21 cellular contexts compared by ENCODE assay signal in the genomic region with DNA sequence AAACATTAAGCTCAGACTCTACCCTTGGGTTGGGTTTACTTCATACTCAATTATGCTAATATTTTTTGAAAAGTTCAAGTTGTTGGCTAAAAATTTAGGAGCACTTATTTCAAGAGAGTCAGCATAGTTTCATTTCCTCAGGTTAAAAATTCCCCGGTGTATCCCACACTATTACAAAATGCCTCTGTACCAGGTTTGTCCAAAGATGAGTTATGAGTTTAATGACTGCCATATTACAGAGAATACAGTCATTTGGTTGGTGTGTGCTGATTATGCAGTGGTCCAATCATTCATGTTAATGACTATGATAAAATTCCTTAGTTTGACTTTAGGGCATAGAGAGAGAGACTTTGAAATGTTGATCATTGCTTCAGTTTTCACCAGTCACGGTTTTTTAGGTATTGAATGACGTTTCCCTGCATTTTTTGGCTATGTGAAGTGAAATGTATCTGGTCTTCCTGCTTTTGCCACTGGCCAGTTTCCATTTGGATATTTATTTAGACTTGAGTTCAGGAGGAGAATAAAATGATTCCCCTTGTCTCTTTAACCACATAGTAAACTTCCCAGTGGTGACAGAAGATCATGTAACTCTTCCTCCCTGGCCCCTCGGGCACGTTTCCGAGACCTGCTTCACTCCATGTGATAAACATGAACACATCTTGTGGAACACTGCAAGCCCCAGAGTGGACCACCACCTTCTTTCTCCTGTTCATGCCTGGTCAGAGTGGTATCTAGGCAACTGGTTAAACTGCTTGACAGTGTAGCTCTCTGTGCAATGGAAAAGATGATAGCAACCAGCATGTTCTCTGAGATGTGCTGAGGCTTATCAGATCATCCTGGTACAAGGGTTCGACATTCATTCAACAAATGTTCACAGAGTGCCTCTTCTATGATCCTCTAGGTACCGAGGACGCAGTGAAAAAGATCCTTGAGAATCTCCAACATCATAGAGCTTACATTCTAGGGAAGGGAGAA.
A peak's percentile ranks its signal among the peaks of the same experiment; 100 is the strongest.
DNase-seq lines count a peak whose midpoint lies in the region; ATAC-seq and TF ChIP-seq lines count a peak whose summit lies in the region.
"Had no signal": no experiment of that assay in that cellular context is flagged by ENCODE, and none has a peak within 500 bp of the region (broad histone marks: within the 10 kb centered on the region; RNA-seq: fewer than 3 reads in every experiment).

No MANE protein-coding gene starts in this region.

- WGBS in sigmoid colon, 2 donors = 89 to 92% methylated on average over 9 of the region's 9 CpGs

- peak overlapping the region; percentile 34; the same call in 1 of the 2 replicates for H2AFZ ChIP-seq in OCI-LY3 (ENCODE audit: low read depth, low read length)
- H2AFZ ChIP-seq: parathyroid adenoma had no signal

- H3K27me3 ChIP-seq in right atrium auricular region = no peaks in the 10 kb centered on the region
- no peaks in the 10 kb centered on the region for H3K27me3 ChIP-seq in OCI-LY3 (ENCODE audit: low read depth, low read length)
- H3K27me3 ChIP-seq in sigmoid colon = no peaks in the 10 kb centered on the region

- H3K9me3 ChIP-seq in right atrium auricular region (no peaks in the 10 kb centered on the region), OCI-LY3 (ENCODE audit: insufficient read depth, low read length) (no peaks in the 10 kb centered on the region), sigmoid colon (no peaks in the 10 kb centered on the region)
- H3K9me3 ChIP-seq: lower lobe of right lung, SK-N-SH had no signal

- no peaks in the 10 kb centered on the region for H3K4me1 ChIP-seq in right atrium auricular region
- H3K4me1 ChIP-seq in OCI-LY3 (ENCODE audit: low read length) = peaks cover 28% of the 10 kb centered on the region
- H3K4me1 ChIP-seq in sigmoid colon = peaks cover 0 to 25% (median 15%) of the 10 kb centered on the region in 4 donors
- H3K4me1 ChIP-seq: lower lobe of right lung, parathyroid adenoma had no signal

- no peaks in the 10 kb centered on the region for H4K20me1 ChIP-seq in OCI-LY3 (ENCODE audit: insufficient read depth, low read length)

- H3K4me3 ChIP-seq in right atrium auricular region = no peak overlapping the region
- peak overlapping the region; percentile 14 for H3K4me3 ChIP-seq in OCI-LY3 (ENCODE audit: low read length)
- H3K4me3 ChIP-seq in sigmoid colon = no peak overlapping the region
- H3K4me3 ChIP-seq: lower lobe of right lung had no signal

- no peak overlapping the region for H3K9ac ChIP-seq in OCI-LY3 (ENCODE audit: low read length)
- H3K9ac ChIP-seq: parathyroid adenoma, SK-N-SH had no signal

- H3K36me3 ChIP-seq in right atrium auricular region (no peaks in the 10 kb centered on the region), OCI-LY3 (replicated peaks; ENCODE audit: low read depth, low read length) (no peaks in the 10 kb centered on the region), sigmoid colon (no peaks in the 10 kb centered on the region)
- H3K36me3 ChIP-seq: lower lobe of right lung had no signal

- no peak for TF ChIP-seq EP300 in sigmoid colon (IDR thresholded peaks at IDR 0.05)

- TF ChIP-seq CTCF in right atrium auricular region (IDR thresholded peaks at IDR 0.05) = no peak
- TF ChIP-seq CTCF in OCI-LY3 (IDR thresholded peaks at IDR 0.05; ENCODE audit: low read depth, low read length) = no peak
- no peak for TF ChIP-seq CTCF in sigmoid colon (IDR thresholded peaks at IDR 0.05)

- DNase-seq in left ventricle myocardium superior = no peak
- no peak for DNase-seq in right atrium auricular region (ENCODE audit: low spot score)
- no peak for DNase-seq in SIG-M5 (lab: John Stamatoyannopoulos, UW)
- no peak for DNase-seq in sigmoid colon
- DNase-seq in stimulated activated CD4-positive, alpha-beta T cell treated with anti-CD3 and anti-CD28 coated beads, Interleukin-2, amount 100 ng/mL, for 48 hours = no peak
- no peak for DNase-seq in amygdala (lab: John Stamatoyannopoulos, UW)
- DNase-seq: ACHN; activated CD4-positive, alpha-beta T cell treated with anti-CD3 and anti-CD28 coated beads, Interleukin-2, amount 10 ng/mL, durations not matched to agents 7 days and 5 days; activated naive CD4-positive, alpha-beta T cell treated with Interleukin-2 at 50 U/mL for 16 hours; CD4-positive, alpha-beta T cell; DMS79 treated with DMSO at 0.1 percent for 48 hours; glutamatergic neuron; lower lobe of right lung; naive thymus-derived CD4-positive, alpha-beta T cell; NCI-H345; SK-N-SH; stimulated activated naive CD4-positive, alpha-beta T cell treated with Interleukin-2 at 50 U/mL for 16 hours had no signal

- no peaks in the 10 kb centered on the region for H3K79me2 ChIP-seq in OCI-LY3 (ENCODE audit: low read length)
- H3K79me2 ChIP-seq: parathyroid adenoma had no signal

- intact Hi-C loops in left ventricle myocardium superior (cut with micrococcal nuclease) = no loop called here
- intact Hi-C loops in sigmoid colon (cut with DNase I) = no loop called here

- H3K27ac ChIP-seq in right atrium auricular region (no peak overlapping the region), OCI-LY3 (ENCODE audit: low read length) (peak overlapping the region; percentile 83), sigmoid colon (no peak overlapping the region)
- H3K27ac ChIP-seq: lower lobe of right lung, parathyroid adenoma had no signal

- ATAC-seq in left ventricle myocardium superior (peak; percentile 29), HG02973 (IDR thresholded peaks at IDR 0.05; ENCODE audit: unreplicated experiment) (peak; percentile 50)
- ATAC-seq: HCT116; lower lobe of right lung; naive thymus-derived CD4-positive, alpha-beta T cell had no signal

- H3K4me2 ChIP-seq in OCI-LY3 (ENCODE audit: low read length) = peak overlapping the region; percentile 54
- H3K4me2 ChIP-seq: SK-N-SH had no signal

- no peak for TF ChIP-seq POLR2A in sigmoid colon (IDR thresholded peaks at IDR 0.05)
